Comparison of ENCODE assay signal across 19 cellular contexts in the genomic region with DNA sequence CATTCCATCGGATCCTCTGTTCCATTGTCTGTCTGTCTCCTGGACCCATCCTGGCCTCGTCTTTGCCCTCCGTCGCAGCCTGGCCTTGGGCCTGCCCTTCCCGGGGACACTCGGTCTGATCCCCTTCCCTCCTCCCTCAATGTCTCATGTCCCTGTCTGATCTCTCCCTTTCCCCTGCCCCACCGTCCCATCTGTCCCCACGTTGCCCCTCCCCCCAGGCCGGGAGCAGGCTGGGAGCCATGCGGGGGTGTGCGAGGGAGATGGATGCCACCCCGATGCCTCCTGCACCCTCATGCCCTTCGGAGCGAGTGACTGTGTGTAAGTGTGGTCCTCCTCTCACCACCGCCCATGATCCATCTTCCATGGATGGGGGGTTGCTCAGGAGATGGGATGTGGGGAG.
"Had no signal": no experiment of that assay in that cellular context is flagged by ENCODE, and none has a peak within 500 bp of the region (broad histone marks: within the 10 kb centered on the region; RNA-seq: fewer than 3 reads in every experiment).

No MANE protein-coding gene starts in this region.

- H3K27me3 ChIP-seq: foreskin keratinocyte, hepatocyte, neutrophil, right atrium auricular region, tibial artery, upper lobe of left lung, uterus had no signal

- H3K36me3 ChIP-seq: uterus had no signal

- DNase-seq: foreskin keratinocyte, head of caudate nucleus, kidney, left colon, left ventricle myocardium superior, midbrain, tibial artery, upper lobe of left lung, uterus had no signal

- H3K4me3 ChIP-seq: hepatocyte, lung, right atrium auricular region, smooth muscle cell, tibial artery, upper lobe of left lung, uterus had no signal

- H3K27ac ChIP-seq: foreskin keratinocyte, hepatocyte, neutrophil, right atrium auricular region, tibial artery, upper lobe of left lung, uterus had no signal

- H3K4me1 ChIP-seq: foreskin keratinocyte, right atrium auricular region, tibial artery, upper lobe of left lung, uterus had no signal

- H3K9me3 ChIP-seq: neutrophil, right atrium auricular region, tibial artery, upper lobe of left lung, uterus had no signal

- FAIRE-seq: colon, kidney had no signal

- H3K27ac Mint-ChIP-seq: dendritic cell treated with granulocyte-macrophage colony-stimulating factor and Interleukin-4, amounts not matched to agents 40 ng/mL and 50 ng/mL, for 4 days; natural killer cell treated with Interleukin-12 subunit alpha and Interleukin-12 subunit beta and Interleukin-15 and Interleukin-18, amount 100 ng/mL, for 72 hours; stimulated activated memory B cell treated with anti-CD40 and anti-IgM and Interleukin-4, amounts not matched to agents 10 μg/mL and 1 μg/mL and 100 μg/mL, for 72 hours; stimulated activated naive CD8-positive, alpha-beta T cell treated with anti-CD3 and anti-CD28 coated beads, Interleukin-15, Interleukin-2, amounts not matched to agents 100 ng/mL and 50 ng/mL, for 24 hours had no signal

- H3K4me2 ChIP-seq: hepatocyte, smooth muscle cell had no signal

- H3K4me3 Mint-ChIP-seq: dendritic cell treated with granulocyte-macrophage colony-stimulating factor and Interleukin-4, amounts not matched to agents 40 ng/mL and 50 ng/mL, for 4 days; natural killer cell treated with Interleukin-12 subunit alpha and Interleukin-12 subunit beta and Interleukin-15 and Interleukin-18, amount 100 ng/mL, for 72 hours; stimulated activated memory B cell treated with anti-CD40 and anti-IgM and Interleukin-4, amounts not matched to agents 10 μg/mL and 1 μg/mL and 100 μg/mL, for 72 hours; stimulated activated naive CD8-positive, alpha-beta T cell treated with anti-CD3 and anti-CD28 coated beads, Interleukin-15, Interleukin-2, amounts not matched to agents 100 ng/mL and 50 ng/mL, for 24 hours had no signal

- H3K27me3 Mint-ChIP-seq: natural killer cell treated with Interleukin-12 subunit alpha and Interleukin-12 subunit beta and Interleukin-15 and Interleukin-18, amount 100 ng/mL, for 72 hours; stimulated activated memory B cell treated with anti-CD40 and anti-IgM and Interleukin-4, amounts not matched to agents 10 μg/mL and 1 μg/mL and 100 μg/mL, for 72 hours; stimulated activated naive CD8-positive, alpha-beta T cell treated with anti-CD3 and anti-CD28 coated beads, Interleukin-15, Interleukin-2, amounts not matched to agents 100 ng/mL and 50 ng/mL, for 24 hours had no signal

- H3K9me3 Mint-ChIP-seq: dendritic cell treated with granulocyte-macrophage colony-stimulating factor and Interleukin-4, amounts not matched to agents 40 ng/mL and 50 ng/mL, for 4 days; natural killer cell treated with Interleukin-12 subunit alpha and Interleukin-12 subunit beta and Interleukin-15 and Interleukin-18, amount 100 ng/mL, for 72 hours; stimulated activated memory B cell treated with anti-CD40 and anti-IgM and Interleukin-4, amounts not matched to agents 10 μg/mL and 1 μg/mL and 100 μg/mL, for 72 hours; stimulated activated naive CD8-positive, alpha-beta T cell treated with anti-CD3 and anti-CD28 coated beads, Interleukin-15, Interleukin-2, amounts not matched to agents 100 ng/mL and 50 ng/mL, for 24 hours had no signal

- H2AFZ ChIP-seq: hepatocyte had no signal
